25 cellular contexts compared by ENCODE assay signal in the genomic region with DNA sequence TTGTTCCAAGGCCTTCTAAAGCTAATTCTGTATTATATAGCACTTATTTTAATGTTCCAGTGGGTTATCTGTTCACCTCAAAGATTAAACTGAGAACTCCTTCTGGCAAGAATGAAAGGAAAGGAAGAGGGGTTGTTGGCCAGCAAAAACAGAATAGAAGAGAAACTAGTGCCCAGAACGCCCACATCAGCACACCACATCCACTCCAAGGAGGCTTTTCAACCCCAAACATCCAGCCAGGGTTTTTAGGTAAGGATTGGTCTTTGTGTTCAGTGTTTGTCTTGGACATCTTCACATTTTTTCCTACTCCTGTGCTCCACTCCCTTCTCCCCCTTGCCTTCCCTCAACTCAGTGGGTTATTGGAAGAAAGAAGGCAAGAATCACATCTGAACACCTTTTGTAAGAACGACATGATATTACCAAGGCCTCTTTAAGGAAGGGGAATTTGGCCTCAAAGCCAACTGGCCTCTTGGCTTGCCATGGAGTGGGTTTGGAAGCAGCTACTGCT. TPM values are rescaled to one million over a fixed set of nuclear protein-coding genes. Genes with fewer than 3 reads are reported as not detected.
"Had no signal": no experiment of that assay in that cellular context is flagged by ENCODE, and none has a peak within 500 bp of the region (broad histone marks: within the 10 kb centered on the region; RNA-seq: fewer than 3 reads in every experiment).

No MANE protein-coding gene starts in this region.

- H3K27me3 ChIP-seq: adrenal gland, Peyer's patch, SJCRH30 had no signal

- H3K27ac ChIP-seq: adrenal gland, Peyer's patch, RWPE1, SJCRH30 had no signal

- H3K4me1 ChIP-seq: adrenal gland, Peyer's patch had no signal

- H3K4me1 Mint-ChIP-seq: activated naive CD8-positive, alpha-beta T cell treated with anti-CD3 and anti-CD28 coated beads, Interleukin-2, amount 10 ng/mL, durations not matched to agents 7 days and 5 days; central memory CD8-positive, alpha-beta T cell; IgD-negative memory B cell had no signal

- H3K27me3 Mint-ChIP-seq: activated naive CD8-positive, alpha-beta T cell treated with anti-CD3 and anti-CD28 coated beads, Interleukin-2, amount 10 ng/mL, durations not matched to agents 7 days and 5 days; central memory CD8-positive, alpha-beta T cell; IgD-negative memory B cell had no signal

- DNase-seq: activated CD4-positive, alpha-beta T cell treated with anti-CD3 and anti-CD28 coated beads for 4 hours; activated CD8-positive, alpha-beta memory T cell treated with anti-CD3 and anti-CD28 coated beads, Interleukin-2, amount 50 U/mL, for 48 hours; activated CD8-positive, alpha-beta T cell treated with anti-CD3 and anti-CD28 coated beads, Interleukin-2, amount 10 ng/mL, durations not matched to agents 7 days and 5 days; activated naive CD4-positive, alpha-beta T cell treated with anti-CD3 and anti-CD28 coated beads, Interleukin-2, amount 50 U/mL, for 16 hours; activated naive CD8-positive, alpha-beta T cell treated with anti-CD3 and anti-CD28 coated beads, Interleukin-2, amount 10 ng/mL, durations not matched to agents 7 days and 5 days; activated T-cell treated with anti-CD3 and anti-CD28 coated beads, Interleukin-2, amount 50 U/mL, for 1 hour; adrenal gland; anterior cingulate cortex; KG1; NCI-H1092; NCI-H1417; NCI-H1694; NCI-H2029 treated with DMSO at 0.1 percent for 48 hours; NCI-H510A treated with DMSO at 0.1 percent for 48 hours; Peyer's patch; Right ventricle myocardium superior; SJCRH30; SW 1271 had no signal

- H3K9me3 ChIP-seq: adrenal gland, Peyer's patch, SJCRH30 had no signal

- FAIRE-seq: bronchial epithelial cell had no signal

- H3K4me3 Mint-ChIP-seq: activated CD8-positive, alpha-beta T cell treated with anti-CD3 and anti-CD28 coated beads, Interleukin-2, amount 10 ng/mL, durations not matched to agents 7 days and 5 days; activated naive CD8-positive, alpha-beta T cell treated with anti-CD3 and anti-CD28 coated beads, Interleukin-2, amount 10 ng/mL, durations not matched to agents 7 days and 5 days; central memory CD8-positive, alpha-beta T cell; IgD-negative memory B cell; T-helper 1 cell treated with Interleukin-12 subunit alpha and Interleukin-12 subunit beta and Interleukin-4 antibody, amounts not matched to agents 30 μg/mL and 1 μg/mL, for 36 hours had no signal

- H3K36me3 Mint-ChIP-seq: activated naive CD8-positive, alpha-beta T cell treated with anti-CD3 and anti-CD28 coated beads, Interleukin-2, amount 10 ng/mL, durations not matched to agents 7 days and 5 days; IgD-negative memory B cell had no signal

- ATAC-seq: activated CD4-positive, CD25-positive, alpha-beta regulatory T cell treated with anti-CD3 and anti-CD28 coated beads, Interleukin-2, amount 50 U/mL, for 24 hours; activated CD8-positive, alpha-beta T cell treated with anti-CD3 and anti-CD28 coated beads, Interleukin-2, amount 10 ng/mL, durations not matched to agents 7 days and 5 days; SK-N-SH treated with all-trans-retinoic acid at 6 μM for 48 hours had no signal

- H3K36me3 ChIP-seq: adrenal gland, Peyer's patch, SJCRH30 had no signal

- H3K27ac Mint-ChIP-seq: activated CD8-positive, alpha-beta T cell treated with anti-CD3 and anti-CD28 coated beads, Interleukin-2, amount 10 ng/mL, durations not matched to agents 7 days and 5 days; activated naive CD8-positive, alpha-beta T cell treated with anti-CD3 and anti-CD28 coated beads, Interleukin-2, amount 10 ng/mL, durations not matched to agents 7 days and 5 days; T-helper 1 cell treated with Interleukin-12 subunit alpha and Interleukin-12 subunit beta and Interleukin-4 antibody, amounts not matched to agents 30 μg/mL and 1 μg/mL, for 36 hours had no signal

- H3K9me3 Mint-ChIP-seq: T-helper 1 cell treated with Interleukin-12 subunit alpha and Interleukin-12 subunit beta and Interleukin-4 antibody, amounts not matched to agents 30 μg/mL and 1 μg/mL, for 36 hours had no signal

- H3K4me3 ChIP-seq: adrenal gland, Peyer's patch, SJCRH30 had no signal

RNA-seq across cellular contexts. Expression of a gene that starts 55.8 kb away (rescaled TPM):
- total RNA-seq: activated CD8-positive, alpha-beta T cell treated with anti-CD3 and anti-CD28 coated beads, Interleukin-2, amount 10 ng/mL, durations not matched to agents 7 days and 5 days had no signal
- polyA plus RNA-seq: IgD-negative memory B cell had no signal
